15 cellular contexts compared by ENCODE assay signal in genomic region chr12:51322452-51322851, GRCh38. TPM values are rescaled to one million over a fixed set of nuclear protein-coding genes. Genes with fewer than 3 reads are reported as not detected.
A peak's percentile ranks its signal among the peaks of the same experiment; 100 is the strongest.
DNase-seq lines count a peak whose midpoint lies in the region; ATAC-seq and TF ChIP-seq lines count a peak whose summit lies in the region.
"Had no signal": no experiment of that assay in that cellular context is flagged by ENCODE, and none has a peak within 500 bp of the region (broad histone marks: within the 10 kb centered on the region; RNA-seq: fewer than 3 reads in every experiment).

No MANE protein-coding gene starts in this region.

- H3K4me1 Mint-ChIP-seq in CD8-positive, alpha-beta T cell (ENCODE audit: low read depth): peaks cover 81% of the 10 kb centered on the region
- peaks cover 79% of the 10 kb centered on the region for H3K4me1 Mint-ChIP-seq in activated naive CD8-positive, alpha-beta T cell (ENCODE audit: low read depth)
- peaks cover 25% of the 10 kb centered on the region for H3K4me1 Mint-ChIP-seq in progenitor cell of endocrine pancreas (ENCODE audit: low read depth)

- no peak for DNase-seq in CD8-positive, alpha-beta T cell
- DNase-seq in progenitor cell of endocrine pancreas (ENCODE audit: low spot score, unreplicated experiment) (no peak), NCI-H187 (lab: John Stamatoyannopoulos, UW) (no peak), HEK293T (ENCODE audit: extremely low spot score) (no peak)
- DNase-seq in effector CD8-positive, alpha-beta T cell (lab: John Stamatoyannopoulos, UW): no peak
- DNase-seq: Calu3, head of caudate nucleus, Kasumi-1, NCI-H526 had no signal

- no peaks in the 10 kb centered on the region for H3K27me3 ChIP-seq in CD8-positive, alpha-beta T cell (ENCODE audit: insufficient read depth, low read length)
- no peaks in the 10 kb centered on the region for H3K27me3 ChIP-seq in KMS-11 (ENCODE audit: insufficient read depth, low read depth)

- peaks cover 5% of the 10 kb centered on the region for H3K36me3 ChIP-seq in CD8-positive, alpha-beta T cell (ENCODE audit: insufficient read depth, low read length)
- H3K36me3 ChIP-seq in KMS-11 (ENCODE audit: insufficient read depth): no peaks in the 10 kb centered on the region

- H3K4me2 ChIP-seq in KMS-11: peak overlapping the region; percentile 72

- intact Hi-C loops in CD8-positive, alpha-beta T cell (cut with DNase I, micrococcal nuclease): loop anchor here (2.0 to 5.0 kb wide), 6 partner anchors 16 to 150 kb away; partner anchors contain the start of genes TFCP2 (in 2 of the 2) and POU6F1 (in 1 of the 2)

- peak overlapping the region; percentile 95 for H3K27ac Mint-ChIP-seq in CD8-positive, alpha-beta T cell
- H3K27ac Mint-ChIP-seq in activated naive CD8-positive, alpha-beta T cell: peak overlapping the region; percentile 94
- peak overlapping the region; percentile 31 for H3K27ac Mint-ChIP-seq in progenitor cell of endocrine pancreas

- H3K4me1 ChIP-seq in CD8-positive, alpha-beta T cell (ENCODE audit: insufficient read depth, low read length): peaks cover 72% of the 10 kb centered on the region
- H3K4me1 ChIP-seq in KMS-11 (ENCODE audit: low read depth, poor library complexity, severe bottlenecking): peaks cover 93% of the 10 kb centered on the region

- POLR2A ChIA-PET in CD8-positive, alpha-beta T cell (lab: Charles Lee): interaction anchor here (0.9 to 4.9 kb wide), 6 partner anchors 8 to 84 kb away, joined by 3 to 38 read pairs (median 4); partner anchors contain the start of gene DAZAP2
- POLR2A ChIA-PET in HEK293T (lab: Yijun Ruan, JAX): interaction anchor here (1.4 kb wide), 1 partner anchor 84 kb away, joined by 3 read pairs; the partner anchor contains the start of gene DAZAP2

- H3K4me3 ChIP-seq in CD8-positive, alpha-beta T cell (ENCODE audit: low read depth, low read length): peak overlapping the region; percentile 77
- no peak overlapping the region for H3K4me3 ChIP-seq in KMS-11 (IDR thresholded peaks at IDR 0.05; ENCODE audit: insufficient read depth, low read depth, low read length)

- no peaks in the 10 kb centered on the region for H3K9me3 ChIP-seq in CD8-positive, alpha-beta T cell (ENCODE audit: low read length)

- peak overlapping the region; percentile 93 for H3K4me3 Mint-ChIP-seq in CD8-positive, alpha-beta T cell
- peak overlapping the region; percentile 93 for H3K4me3 Mint-ChIP-seq in activated naive CD8-positive, alpha-beta T cell
- no peak overlapping the region for H3K4me3 Mint-ChIP-seq in progenitor cell of endocrine pancreas (ENCODE audit: low read depth)

- no peak overlapping the region for H2AFZ ChIP-seq in KMS-11 (ENCODE audit: low read depth)

- H3K27ac ChIP-seq in CD8-positive, alpha-beta T cell (ENCODE audit: low read depth, low read length): peak overlapping the region; percentile 90
- H3K27ac ChIP-seq in KMS-11: peak overlapping the region; percentile 75

- no peak for TF ChIP-seq CTCF in CD8-positive, alpha-beta T cell (IDR thresholded peaks at IDR 0.05)
- TF ChIP-seq CTCF in KMS-11 (conservative IDR thresholded peaks at IDR 0.05; ENCODE audit: low read depth, low read length) (no peak), progenitor cell of endocrine pancreas (IDR thresholded peaks at IDR 0.05; ENCODE audit: unreplicated experiment) (no peak)

- no peaks in the 10 kb centered on the region for H4K20me1 ChIP-seq in KMS-11 (ENCODE audit: insufficient read depth)

- peak overlapping the region; percentile 78; the same call in 1 of the 2 replicates for H3K9ac ChIP-seq in KMS-11

- CTCF ChIA-PET in CD8-positive, alpha-beta T cell (lab: Charles Lee): interaction anchor here (1.2 to 7.8 kb wide), 3 partner anchors 19 to 70 kb away, joined by 3 to 61 read pairs (median 3); no protein-coding TSS in a partner anchor
- CTCF ChIA-PET in HEK293T (lab: Yijun Ruan, JAX): no interaction called here

- H3K36me3 Mint-ChIP-seq in CD8-positive, alpha-beta T cell: peaks cover 37% of the 10 kb centered on the region
- peaks cover 3% of the 10 kb centered on the region for H3K36me3 Mint-ChIP-seq in activated naive CD8-positive, alpha-beta T cell
- H3K36me3 Mint-ChIP-seq in progenitor cell of endocrine pancreas (ENCODE audit: insufficient read depth): no peaks in the 10 kb centered on the region

- H3K79me2 ChIP-seq in KMS-11 (ENCODE audit: insufficient read depth, low read depth): peaks cover 23% of the 10 kb centered on the region; the same call in 1 of the 2 replicates

- no peaks in the 10 kb centered on the region for H3K27me3 Mint-ChIP-seq in CD8-positive, alpha-beta T cell (ENCODE audit: low read depth)
- H3K27me3 Mint-ChIP-seq in activated naive CD8-positive, alpha-beta T cell: no peaks in the 10 kb centered on the region
- H3K27me3 Mint-ChIP-seq in progenitor cell of endocrine pancreas: no peaks in the 10 kb centered on the region

- no peaks in the 10 kb centered on the region for H3K9me3 Mint-ChIP-seq in CD8-positive, alpha-beta T cell
- H3K9me3 Mint-ChIP-seq in activated naive CD8-positive, alpha-beta T cell (ENCODE audit: low read depth): no peaks in the 10 kb centered on the region
- H3K9me3 Mint-ChIP-seq in progenitor cell of endocrine pancreas (ENCODE audit: low read depth): no peaks in the 10 kb centered on the region

- ATAC-seq in CD8-positive, alpha-beta T cell: no peak
- ATAC-seq in HG03520 (IDR thresholded peaks at IDR 0.05; ENCODE audit: unreplicated experiment): no peak
- ATAC-seq: SK-N-SH treated with all-trans-retinoic acid at 6 μM for 48 hours had no signal

TF ChIP-seq in HEK293T, 16 proteins besides CTCF, POLR2A, EP300 and RAD21:
- TF ChIP-seq SP1 (IDR thresholded peaks at IDR 0.05): no peak
- TF ChIP-seq HDGF (IDR thresholded peaks at IDR 0.05; ENCODE audit: borderline replicate concordance): no peak
- TF ChIP-seq ELF4 (IDR thresholded peaks at IDR 0.05): no peak
- TF ChIP-seq FOXM1 (IDR thresholded peaks at IDR 0.05; ENCODE audit: borderline replicate concordance): no peak
- no peak for TF ChIP-seq TARDBP (IDR thresholded peaks at IDR 0.05)
- no peak for TF ChIP-seq NFRKB (IDR thresholded peaks at IDR 0.05)
- TF ChIP-seq ZNF384 (IDR thresholded peaks at IDR 0.05): no peak
- TF ChIP-seq PKNOX1 (IDR thresholded peaks at IDR 0.05): no peak

RNA-seq across cellular contexts. Expression of gene BIN2, which starts 1.5 kb away (rescaled TPM):
- 100 to 1,000 TPM; 115 to 125 TPM for total RNA-seq in CD8-positive, alpha-beta T cell
- total RNA-seq in progenitor cell of endocrine pancreas: not detected in 2 replicates
- total RNA-seq: Calu3, dermis microvascular lymphatic vessel endothelial cell had no signal

RNA-seq across cellular contexts. Expression of gene CELA1, which starts 24.0 kb away (rescaled TPM):
- total RNA-seq in CD8-positive, alpha-beta T cell: under 1 TPM in 1 of 2 experiments, not detected in 1; 0.79 TPM
- not detected in 2 replicates for total RNA-seq in progenitor cell of endocrine pancreas
- total RNA-seq: Calu3, dermis microvascular lymphatic vessel endothelial cell, temporal lobe had no signal

RNA-seq across cellular contexts. Expression of gene SMAGP, which starts 52.2 kb away (rescaled TPM):
- total RNA-seq in CD8-positive, alpha-beta T cell: 1 to 10 TPM; 1.9 to 2.3 TPM
- 9.1 and 11.0 TPM in 2 replicates for total RNA-seq in progenitor cell of endocrine pancreas

Comparison
In these comparisons a context has a peak if more than half of its experiments do, and no peak if none do; other contexts are left out.
1. H3K27ac Mint-ChIP-seq: peak in every context shown above with its lines; median percentile 95 in CD8-positive, alpha-beta T cell; 94 in activated naive CD8-positive, alpha-beta T cell; 31 in progenitor cell of endocrine pancreas.
2. RNA of gene BIN2, which starts 1.5 kb away (total RNA-seq): 115 to 125 TPM in CD8-positive, alpha-beta T cell; not detected in progenitor cell of endocrine pancreas; every median in the first group is over 100 times any median in the second.